8 cellular contexts compared by ENCODE assay signal in genomic region chr20:51457281-51457932, GRCh38.
A peak's percentile ranks its signal among the peaks of the same experiment; 100 is the strongest.
DNase-seq lines count a peak whose midpoint lies in the region; ATAC-seq and TF ChIP-seq lines count a peak whose summit lies in the region.

No MANE protein-coding gene starts in this region.

- H3K27me3 ChIP-seq in MG63 = no peaks in the 10 kb centered on the region
- H3K27me3 ChIP-seq in colonic mucosa = no peaks in the 10 kb centered on the region

- H3K4me1 ChIP-seq in colonic mucosa = peaks cover 11% of the 10 kb centered on the region

- H3K9me3 Mint-ChIP-seq in nephron progenitor cell = peaks cover 15% of the 10 kb centered on the region

- peaks cover 13% of the 10 kb centered on the region for H3K36me3 Mint-ChIP-seq in nephron progenitor cell (ENCODE audit: low read depth)

- H3K27ac Mint-ChIP-seq in nephron progenitor cell = peak overlapping the region; percentile 69

- H3K4me3 Mint-ChIP-seq in nephron progenitor cell = no peak overlapping the region

- peaks cover 2% of the 10 kb centered on the region; the same call in 1 of the 2 replicates for H3K9me3 ChIP-seq in MG63
- no peaks in the 10 kb centered on the region for H3K9me3 ChIP-seq in colonic mucosa

- TF ChIP-seq CTCF in colonic mucosa (IDR thresholded peaks at IDR 0.05) (no peak), nephron progenitor cell (IDR thresholded peaks at IDR 0.05) (no peak)

- DNase-seq in AG08396 (ENCODE audit: low spot score) (peak; percentile 47), MG63 (peak; percentile 96), colonic mucosa (peak; percentile 71), nephron progenitor cell (no peak), ecto neural progenitor cell (ENCODE audit: low spot score) (no peak)
- DNase-seq in stimulated activated CD4-positive, alpha-beta T cell treated with anti-CD3 and anti-CD28 coated beads, Interleukin-2, amount 100 ng/mL, for 48 hours = no peak

- peaks cover 28% of the 10 kb centered on the region for H3K4me1 Mint-ChIP-seq in nephron progenitor cell

- H3K4me3 ChIP-seq in MG63 (no peak overlapping the region), colonic mucosa (no peak overlapping the region)

- no peak overlapping the region for H3K9ac ChIP-seq in colonic mucosa (ENCODE audit: low read depth in 2 of 2, low read length in 2 of 2)

- intact Hi-C loops in colonic mucosa (cut with DNase I) = no loop called here

- H3K27me3 Mint-ChIP-seq in nephron progenitor cell (ENCODE audit: low read depth, poor library complexity) = peaks cover 9% of the 10 kb centered on the region

- H3K36me3 ChIP-seq in MG63 (no peaks in the 10 kb centered on the region), colonic mucosa (no peaks in the 10 kb centered on the region)

- ATAC-seq in GM19463 (IDR thresholded peaks at IDR 0.05; ENCODE audit: unreplicated experiment) = no peak
- ATAC-seq in GM19324 (IDR thresholded peaks at IDR 0.05; ENCODE audit: low FRiP score, unreplicated experiment) = no peak

- H3K27ac ChIP-seq in colonic mucosa = peak overlapping the region; percentile 60

Comparison
In these comparisons a context has a peak if more than half of its experiments do, and no peak if none do; other contexts are left out.
1. DNase-seq: peak in AG08396 (single experiment), MG63 (single experiment) and colonic mucosa (single experiment); none in nephron progenitor cell (single experiment), ecto neural progenitor cell (single experiment) and stimulated activated CD4-positive, alpha-beta T cell treated with anti-CD3 and anti-CD28 coated beads, Interleukin-2, amount 100 ng/mL, for 48 hours (0 of 2).